11 cellular contexts compared by ENCODE assay signal in genomic region chr16:20441862-20442261, GRCh38. TPM values are rescaled to one million over a fixed set of nuclear protein-coding genes. Genes with fewer than 3 reads are reported as not detected.
"Had no signal": no experiment of that assay in that cellular context is flagged by ENCODE, and none has a peak within 500 bp of the region (broad histone marks: within the 10 kb centered on the region; RNA-seq: fewer than 3 reads in every experiment).

No MANE protein-coding gene starts in this region.

RNA-seq across cellular contexts. Expression of gene ACSM2A, which starts 9.5 kb away (rescaled TPM):
- total RNA-seq: OCI-LY7, PC-3, PC-9, Peyer's patch, Right ventricle myocardium inferior, Right ventricle myocardium superior, RPMI7951, SJCRH30, SJSA1, SK-MEL-5 had no signal
- polyA plus RNA-seq: SK-N-SH had no signal

RNA-seq across cellular contexts. Expression of gene ACSM5, which starts 32.5 kb away (rescaled TPM):
- total RNA-seq: OCI-LY7, PC-3, PC-9, RPMI7951, SJCRH30, SJSA1, SK-MEL-5 had no signal
- polyA plus RNA-seq: SK-N-SH had no signal

RNA-seq across cellular contexts. Expression of gene PDILT, which starts 37.3 kb away (rescaled TPM):
- total RNA-seq: OCI-LY7, PC-3, PC-9, Peyer's patch, Right ventricle myocardium inferior, Right ventricle myocardium superior, RPMI7951, SJCRH30, SJSA1, SK-MEL-5 had no signal
- polyA plus RNA-seq: SK-N-SH had no signal
